Comparison of ENCODE assay signal across 21 cellular contexts in the genomic region with DNA sequence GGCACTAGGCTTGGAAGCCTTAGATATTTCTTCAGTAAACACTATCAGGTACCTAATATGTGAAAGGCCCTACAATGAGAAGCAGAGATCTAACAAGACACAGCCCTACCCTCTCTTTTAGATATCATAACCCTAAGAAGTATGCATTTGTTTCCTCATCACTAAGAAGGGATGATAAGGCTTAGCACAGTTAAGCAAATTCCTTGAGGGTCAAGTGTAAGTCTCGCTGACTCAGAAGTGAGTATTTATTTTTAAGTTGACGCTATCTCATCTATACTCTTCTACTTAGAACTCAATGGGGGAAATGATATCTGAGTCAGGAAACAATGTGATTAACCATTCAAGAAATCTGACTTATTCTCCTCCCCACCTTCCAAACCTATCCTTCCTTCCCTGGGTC.
DNase-seq lines count a peak whose midpoint lies in the region; ATAC-seq and TF ChIP-seq lines count a peak whose summit lies in the region.
"Had no signal": no experiment of that assay in that cellular context is flagged by ENCODE, and none has a peak within 500 bp of the region (broad histone marks: within the 10 kb centered on the region; RNA-seq: fewer than 3 reads in every experiment).

No MANE protein-coding gene starts in this region.

- H3K36me3 ChIP-seq in PC-3 (ENCODE audit: low read depth, low read length) (no peaks in the 10 kb centered on the region), lung (ENCODE audit: control insufficient read depth in 2 of 2, insufficient read depth in 2 of 2, low read length in 2 of 2) (no peaks in the 10 kb centered on the region)
- H3K36me3 ChIP-seq: upper lobe of right lung had no signal

- H3K4me3 ChIP-seq in AG04450 (ENCODE audit: low read depth, low read length) = no peak overlapping the region
- no peak overlapping the region for H3K4me3 ChIP-seq in PC-3 (ENCODE audit: low read length)
- no peak overlapping the region for H3K4me3 ChIP-seq in cardiac fibroblast (replicated peaks in 1 of 2; ENCODE audit: low read depth in 2 of 2, low read length in 2 of 2)
- H3K4me3 ChIP-seq in lung = no peak overlapping the region
- H3K4me3 ChIP-seq in lower leg skin (ENCODE audit: low read depth, poor library complexity, severe bottlenecking) = no peak overlapping the region
- H3K4me3 ChIP-seq: upper lobe of right lung had no signal

- no peaks in the 10 kb centered on the region for H3K79me2 ChIP-seq in PC-3 (ENCODE audit: low read length)

- H3K4me1 ChIP-seq in PC-3 (ENCODE audit: insufficient read depth, low read length) (no peaks in the 10 kb centered on the region), lung (ENCODE audit: control insufficient read depth in 2 of 2, insufficient read depth in 2 of 2, low read length in 2 of 2) (peaks cover 3 to 9% of the 10 kb centered on the region in 2 donors)

- ATAC-seq in PC-3 (no peak; the same call in 1 of the 2 replicates), lung (ENCODE audit: insufficient read depth, low FRiP score) (peak; percentile 58)
- ATAC-seq: activated CD4-positive, CD25-positive, alpha-beta regulatory T cell treated with anti-CD3 and anti-CD28 coated beads, Interleukin-2, amount 50 U/mL, for 24 hours; activated naive CD8-positive, alpha-beta T cell treated with anti-CD3 and anti-CD28 coated beads, Interleukin-2, amount 50 U/mL, for 24 hours; CD8-positive, alpha-beta T cell; stimulated activated naive CD8-positive, alpha-beta T cell treated with anti-CD3 and anti-CD28 coated beads, Interleukin-15, amount 100 ng/mL, for 72 hours; upper lobe of right lung had no signal

- no peak overlapping the region for H3K4me3 Mint-ChIP-seq in CD14-positive monocyte
- H3K4me3 Mint-ChIP-seq: activated naive CD8-positive, alpha-beta T cell treated with anti-CD3 and anti-CD28 coated beads, Interleukin-2, amount 50 U/mL, for 24 hours; CD8-positive, alpha-beta T cell; stimulated activated naive CD8-positive, alpha-beta T cell treated with anti-CD3 and anti-CD28 coated beads, Interleukin-15, amount 100 ng/mL, for 72 hours had no signal

- peaks cover 2 to 5% of the 10 kb centered on the region in 2 donors for H3K36me3 Mint-ChIP-seq in CD14-positive monocyte
- H3K36me3 Mint-ChIP-seq: CD8-positive, alpha-beta T cell had no signal

- peaks cover 0 to 8% (median 0%) of the 10 kb centered on the region in 7 donors for H3K9me3 Mint-ChIP-seq in CD14-positive monocyte
- H3K9me3 Mint-ChIP-seq: activated naive CD8-positive, alpha-beta T cell treated with anti-CD3 and anti-CD28 coated beads, Interleukin-2, amount 50 U/mL, for 24 hours; CD8-positive, alpha-beta T cell; stimulated activated naive CD8-positive, alpha-beta T cell treated with anti-CD3 and anti-CD28 coated beads, Interleukin-15, amount 100 ng/mL, for 72 hours had no signal

- WGBS in lung, 2 donors = 76 to 90% methylated on average over 2 of the region's 2 CpGs
- 91 to 93% methylated on average over 2 of the region's 2 CpGs for WGBS in lower leg skin, 2 donors

- no peak for TF ChIP-seq POLR2A in lower leg skin (IDR thresholded peaks at IDR 0.05)

- CTCF ChIA-PET in AG04450 (lab: Charles Lee) = interaction anchor here (0.9 to 2.3 kb wide), 3 partner anchors 9 to 319 kb away, joined by 3 to 15 read pairs (median 3); no protein-coding TSS in a partner anchor
- CTCF ChIA-PET in PC-3 (lab: Charles Lee) = no interaction called here

- no peaks in the 10 kb centered on the region for H3F3A ChIP-seq in PC-3 (ENCODE audit: low read length, unreplicated experiment)

- POLR2A ChIA-PET in AG04450 (lab: Yijun Ruan, JAX) = interaction anchor here (1.2 to 2.3 kb wide), 2 partner anchors 91 to 317 kb away, joined by 5 to 20 read pairs; no protein-coding TSS in a partner anchor
- POLR2A ChIA-PET in PC-3 (lab: Charles Lee; ENCODE audit: unreplicated experiment) = no interaction called here

- intact Hi-C loops in PC-3 (cut with micrococcal nuclease) = loop anchor here (1.0 kb wide), 1 partner anchor 24 kb away; no protein-coding TSS in a partner anchor
- intact Hi-C loops in CD14-positive monocyte (cut with micrococcal nuclease) = loop anchor here in 1 of 2 donors (10.0 kb wide), 1 partner anchor 161 kb away; no protein-coding TSS in a partner anchor
- intact Hi-C loops in lower leg skin (cut with DNase I; ENCODE audit: low total_unique reads) = no loop called here

- H2AFZ ChIP-seq in PC-3 (ENCODE audit: low read length) = no peak overlapping the region

- H3K4me2 ChIP-seq in PC-3 (ENCODE audit: low read length) = no peak overlapping the region

- no peaks in the 10 kb centered on the region for H3K9me2 ChIP-seq in PC-3 (replicated peaks; ENCODE audit: low read length)

- TF ChIP-seq CTCF in AG04450 (IDR thresholded peaks at IDR 0.05; ENCODE audit: low read depth, low read length) = no peak
- no peak for TF ChIP-seq CTCF in PC-3 (conservative IDR thresholded peaks at IDR 0.05; ENCODE audit: low read depth, low read length)
- no peak for TF ChIP-seq CTCF in cardiac fibroblast (IDR thresholded peaks at IDR 0.05; ENCODE audit: low read depth, low read length)
- TF ChIP-seq CTCF in lung (IDR thresholded peaks at IDR 0.05; ENCODE audit: control extremely low read depth, extremely low read depth) = no peak
- TF ChIP-seq CTCF in CD14-positive monocyte (IDR thresholded peaks at IDR 0.05) = no peak
- TF ChIP-seq CTCF in lower leg skin (IDR thresholded peaks at IDR 0.05) = no peak

- H3K27me3 ChIP-seq in AG04450 (ENCODE audit: control insufficient read depth, insufficient read depth, low read length) (no peaks in the 10 kb centered on the region), PC-3 (ENCODE audit: low read length) (no peaks in the 10 kb centered on the region), lung (ENCODE audit: control insufficient read depth, insufficient read depth) (no peaks in the 10 kb centered on the region)
- H3K27me3 ChIP-seq: upper lobe of right lung had no signal

- H3K27ac ChIP-seq in AG04450 (ENCODE audit: low read depth, low read length) = peak overlapping the region; percentile 86
- H3K27ac ChIP-seq in PC-3 (ENCODE audit: low read length) = no peak overlapping the region
- H3K27ac ChIP-seq in lung (ENCODE audit: low read depth in 1 of 2, low read length in 1 of 2) = no peak overlapping the region
- H3K27ac ChIP-seq: upper lobe of right lung had no signal

- no peaks in the 10 kb centered on the region for H4K20me1 ChIP-seq in PC-3 (ENCODE audit: low read length)

- DNase-seq in AG04450 (ENCODE audit: low read depth, low spot score) = peak; percentile 69
- DNase-seq in PC-3 = peak; percentile 4
- peak; percentile 51 to 71 for DNase-seq in cardiac fibroblast (ENCODE audit: low read depth in 2 of 2)
- no peak for DNase-seq in lung (ENCODE audit: low spot score)
- no peak for DNase-seq in AML-193 (lab: John Stamatoyannopoulos, UW)
- no peak for DNase-seq in SW480 (ENCODE audit: low spot score)
- DNase-seq in CD14-positive monocyte (ENCODE audit: low spot score) = no peak
- no peak for DNase-seq in lower leg skin (ENCODE audit: low spot score in 2 of 2)
- DNase-seq: activated naive CD8-positive, alpha-beta T cell treated with anti-CD3 and anti-CD28 coated beads, Interleukin-2, amount 50 U/mL, for 24 hours; CD8-positive, alpha-beta T cell; cerebellar nuclear complex; DMS79 treated with DMSO at 0.1 percent for 48 hours; KG1; left cardiac atrium; NCI-H1048; NCI-H2029 treated with DMSO at 0.1 percent for 48 hours; NCI-H524; SHP77; stimulated activated naive CD8-positive, alpha-beta T cell treated with anti-CD3 and anti-CD28 coated beads, Interleukin-15, amount 100 ng/mL, for 72 hours; upper lobe of right lung had no signal

- no TSS peak for BruUV-seq in PC-3 (replicated peaks; lab: Mats Ljungman, UMichigan)

- no peak overlapping the region for H3K9ac ChIP-seq in PC-3 (ENCODE audit: low read length)

- H3K27me3 Mint-ChIP-seq in CD14-positive monocyte (ENCODE audit: low read depth in 3 of 3) = peaks cover 0 to 5% (median 1%) of the 10 kb centered on the region in 3 donors
- H3K27me3 Mint-ChIP-seq: activated naive CD8-positive, alpha-beta T cell treated with anti-CD3 and anti-CD28 coated beads, Interleukin-2, amount 50 U/mL, for 24 hours; stimulated activated naive CD8-positive, alpha-beta T cell treated with anti-CD3 and anti-CD28 coated beads, Interleukin-15, amount 100 ng/mL, for 72 hours had no signal

- H3K9me3 ChIP-seq in AG04450 (ENCODE audit: control insufficient read depth, insufficient read depth, low read length) (no peaks in the 10 kb centered on the region), PC-3 (ENCODE audit: low read length) (no peaks in the 10 kb centered on the region), lung (ENCODE audit: control insufficient read depth in 2 of 2, insufficient read depth in 1 of 2, low read length in 1 of 2) (no peaks in the 10 kb centered on the region)
- H3K9me3 ChIP-seq: upper lobe of right lung had no signal

- peak overlapping the region in 1 of 7 donors; percentile 41 for H3K27ac Mint-ChIP-seq in CD14-positive monocyte
- H3K27ac Mint-ChIP-seq: activated naive CD8-positive, alpha-beta T cell treated with anti-CD3 and anti-CD28 coated beads, Interleukin-2, amount 50 U/mL, for 24 hours; CD8-positive, alpha-beta T cell; stimulated activated naive CD8-positive, alpha-beta T cell treated with anti-CD3 and anti-CD28 coated beads, Interleukin-15, amount 100 ng/mL, for 72 hours had no signal

- H3K4me1 Mint-ChIP-seq in CD14-positive monocyte = peaks cover 46% of the 10 kb centered on the region

Comparison
In these comparisons a context has a peak if more than half of its experiments do, and no peak if none do; other contexts are left out.
1. DNase-seq: peak in AG04450 (single experiment), PC-3 (single experiment) and cardiac fibroblast (2 of 2); none in lung (single experiment), AML-193 (0 of 2), SW480 (single experiment), CD14-positive monocyte (single experiment) and lower leg skin (0 of 2).